In the genomic region with DNA sequence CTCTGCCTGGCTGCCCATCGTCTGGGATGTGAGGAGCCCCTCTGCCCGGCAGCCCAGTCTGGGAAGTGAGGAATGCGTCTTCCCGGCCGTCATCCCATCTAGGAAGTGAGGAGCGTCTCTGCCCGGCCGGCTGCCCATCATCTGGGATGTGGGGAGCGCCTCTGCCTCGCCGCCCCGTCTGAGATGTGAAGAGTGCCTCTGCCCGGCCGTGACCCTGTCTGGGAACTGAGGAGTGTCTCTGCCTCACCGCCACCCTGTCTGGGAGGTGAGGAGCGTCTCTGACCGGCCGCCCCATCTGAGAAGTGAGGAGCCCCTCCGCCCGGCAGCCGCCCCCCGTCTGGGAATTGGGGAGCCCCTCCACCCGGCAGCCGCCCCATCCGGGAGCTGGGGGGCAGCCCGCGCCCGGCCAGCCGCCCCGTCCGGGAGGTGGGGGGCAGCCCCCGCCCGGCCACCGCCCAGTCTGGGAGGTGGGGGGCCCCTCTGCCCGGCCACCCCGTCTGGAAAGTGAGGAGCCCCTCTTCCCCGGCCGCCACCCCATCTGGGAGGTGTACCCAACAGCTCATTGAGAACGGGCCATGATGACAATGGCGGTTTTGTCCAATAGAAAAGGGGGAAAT, we compare ENCODE assay signal across 7 cellular contexts. TPM values are rescaled to one million over a fixed set of nuclear protein-coding genes. Genes with fewer than 3 reads are reported as not detected.
"Had no signal": no experiment of that assay in that cellular context is flagged by ENCODE, and none has a peak within 500 bp of the region (broad histone marks: within the 10 kb centered on the region; RNA-seq: fewer than 3 reads in every experiment).

No MANE protein-coding gene starts in this region.

RNA-seq across cellular contexts. Expression of a gene that starts 7.5 kb away (rescaled TPM):
- total RNA-seq: GM23248, GM23338, H1, H4, H7, H9, HFFc6 had no signal

RNA-seq across cellular contexts. Expression of a gene that starts 18.8 kb away (rescaled TPM):
- total RNA-seq: GM23248, GM23338, H1, H4, H7, H9, HFFc6 had no signal

RNA-seq across cellular contexts. Expression of a gene that starts 26.0 kb away (rescaled TPM):
- total RNA-seq: GM23248, H1, H4, H7, H9, HFFc6 had no signal

RNA-seq across cellular contexts. Expression of a gene that starts 45.9 kb away (rescaled TPM):
- total RNA-seq: GM23248, H1, H4, H7, H9, HFFc6 had no signal
